ENCODE assay signal across 1 cellular context in genomic region chr20:45290677-45291355, GRCh38.
TF ChIP-seq lines count a peak whose summit lies in the region.

No MANE protein-coding gene starts in this region.

TF ChIP-seq in H1, 55 proteins besides CTCF, POLR2A, EP300 and RAD21:
- TF ChIP-seq SP4 (IDR thresholded peaks at IDR 0.05; ENCODE audit: low read length) (no peak), SIRT6 (IDR thresholded peaks at IDR 0.05; ENCODE audit: low read length) (no peak), TEAD4 (IDR thresholded peaks at IDR 0.05; ENCODE audit: low read depth, low read length) (peak; percentile 49), TBP (IDR thresholded peaks at IDR 0.05; ENCODE audit: low read depth, low read length) (peak; percentile 91), ATF3 (IDR thresholded peaks at IDR 0.05; ENCODE audit: insufficient read depth, low read depth, low read length) (no peak), SIX5 (IDR thresholded peaks at IDR 0.05; ENCODE audit: low read depth, low read length) (no peak), SAP30 (IDR thresholded peaks at IDR 0.05; ENCODE audit: insufficient read depth, insufficient replicate concordance, low read length) (no peak), YY1 (IDR thresholded peaks at IDR 0.05; ENCODE audit: low read depth, low read length) (peak; percentile 68), ATF2 (IDR thresholded peaks at IDR 0.05; ENCODE audit: low read length) (no peak), NANOG (IDR thresholded peaks at IDR 0.05; ENCODE audit: insufficient read depth, low read depth, low read length, poor library complexity, severe bottlenecking) (no peak), CHD2 (IDR thresholded peaks at IDR 0.05; ENCODE audit: low read length) (0 out of 2 replicates have a peak, but pooled peaks have one; percentile 5), SRF (IDR thresholded peaks at IDR 0.05; ENCODE audit: low read depth, low read length) (no peak), NRF1 (IDR thresholded peaks at IDR 0.05; ENCODE audit: low read depth, low read length) (no peak), JUND (IDR thresholded peaks at IDR 0.05; ENCODE audit: low read length) (no peak), SP1 (IDR thresholded peaks at IDR 0.05; ENCODE audit: low read depth, low read length) (no peak; the same call in 1 of the 2 replicates), FOSL1 (IDR thresholded peaks at IDR 0.05; ENCODE audit: insufficient read depth, low read depth, low read length) (peak; percentile 73; the same call in 1 of the 2 replicates), RBBP5 (IDR thresholded peaks at IDR 0.05; ENCODE audit: borderline replicate concordance, low read depth, low read length) (no peak), TCF12 (IDR thresholded peaks at IDR 0.05; ENCODE audit: low read depth, low read length) (0 out of 2 replicates have a peak, but pooled peaks have one; percentile 50), PHF8 (conservative IDR thresholded peaks at IDR 0.05; ENCODE audit: low read depth, low read length) (no peak)
